In genomic region chr15:78732634-78733033, GRCh38 we compare ENCODE assay signal across 17 cellular contexts.
DNase-seq lines count a peak whose midpoint lies in the region; ATAC-seq and TF ChIP-seq lines count a peak whose summit lies in the region.
"Had no signal": no experiment of that assay in that cellular context is flagged by ENCODE, and none has a peak within 500 bp of the region (broad histone marks: within the 10 kb centered on the region; RNA-seq: fewer than 3 reads in every experiment).

No MANE protein-coding gene starts in this region.

- H3K9me3 Mint-ChIP-seq in endodermal cell (no peaks in the 10 kb centered on the region), osteocyte (ENCODE audit: unreplicated experiment) (no peaks in the 10 kb centered on the region)
- H3K9me3 Mint-ChIP-seq: CD4-positive, alpha-beta memory T cell; HFFc6 had no signal

- H3K4me1 Mint-ChIP-seq in endodermal cell (peaks cover 1% of the 10 kb centered on the region), osteocyte (ENCODE audit: unreplicated experiment) (peaks cover 12% of the 10 kb centered on the region)
- H3K4me1 Mint-ChIP-seq: CD4-positive, alpha-beta memory T cell had no signal

- no peak overlapping the region for H3K4me3 Mint-ChIP-seq in endodermal cell
- H3K4me3 Mint-ChIP-seq in osteocyte (ENCODE audit: unreplicated experiment) = no peak overlapping the region
- H3K4me3 Mint-ChIP-seq: CD4-positive, alpha-beta memory T cell; HFFc6 had no signal

- no peak for ATAC-seq in RWPE2 (ENCODE audit: low read depth)
- no peak for ATAC-seq in HG02798 (IDR thresholded peaks at IDR 0.05; ENCODE audit: poor library complexity, unreplicated experiment)

- H3K27ac ChIP-seq in RWPE2 (ENCODE audit: poor library complexity, severe bottlenecking) (no peak overlapping the region), endodermal cell (ENCODE audit: low read depth, low read length) (no peak overlapping the region)

- 87 to 100% methylated on average over 1 to 2 of the region's 2 CpGs for WGBS in endodermal cell (ENCODE audit: insufficient coverage in 1 of 2, insufficient read length in 1 of 2), 2 experiments

- H3K4me3 ChIP-seq in RWPE2 (ENCODE audit: severe bottlenecking) = no peak overlapping the region
- H3K4me3 ChIP-seq in endodermal cell (ENCODE audit: low read length) = no peak overlapping the region
- H3K4me3 ChIP-seq: HAP-1 had no signal

- peak; percentile 33 for DNase-seq in activated CD8-positive, alpha-beta memory T cell treated with anti-CD3 and anti-CD28 coated beads, Interleukin-2, amount 50 U/mL, for 48 hours
- no peak for DNase-seq in activated CD8-positive, alpha-beta memory T cell treated with anti-CD3 and anti-CD28 coated beads, Interleukin-2, amount 50 U/mL, for 4 hours
- DNase-seq in RWPE2 (ENCODE audit: low spot score) (peak; percentile 31), endodermal cell (peak; percentile 8), osteocyte (ENCODE audit: extremely low spot score, unreplicated experiment) (peak; percentile 65), MV-4-11 (lab: John Stamatoyannopoulos, UW) (no peak)
- DNase-seq: C1 segment of cervical spinal cord; Calu3; CD4-positive, alpha-beta memory T cell; COR-L47; DMS53; DMS79 treated with DMSO at 0.1 percent for 48 hours; GF-D8; GOT3; HFFc6 had no signal

- H3K9me3 ChIP-seq in RWPE2 (ENCODE audit: severe bottlenecking) = no peaks in the 10 kb centered on the region
- no peaks in the 10 kb centered on the region for H3K9me3 ChIP-seq in endodermal cell (ENCODE audit: control insufficient read depth, low read length)
- H3K9me3 ChIP-seq: HAP-1 had no signal

- no peaks in the 10 kb centered on the region for H3K4me1 ChIP-seq in RWPE2 (ENCODE audit: insufficient read depth, poor library complexity, severe bottlenecking)
- no peaks in the 10 kb centered on the region for H3K4me1 ChIP-seq in endodermal cell (ENCODE audit: control insufficient read depth, insufficient read depth, low read length)
- H3K4me1 ChIP-seq: HAP-1 had no signal

- no peaks in the 10 kb centered on the region for H3K36me3 ChIP-seq in RWPE2 (ENCODE audit: low read depth)
- H3K36me3 ChIP-seq in endodermal cell (ENCODE audit: control insufficient read depth, insufficient read depth, low read length) = no peaks in the 10 kb centered on the region
- H3K36me3 ChIP-seq: HAP-1 had no signal

- H3K9ac ChIP-seq in endodermal cell (ENCODE audit: extremely low read depth, low read length, poor library complexity, severe bottlenecking) = no peak overlapping the region

- H3K27ac Mint-ChIP-seq in endodermal cell = no peak overlapping the region
- no peak overlapping the region for H3K27ac Mint-ChIP-seq in osteocyte (ENCODE audit: unreplicated experiment)
- H3K27ac Mint-ChIP-seq: CD4-positive, alpha-beta memory T cell; HFFc6 had no signal

- H3K27me3 ChIP-seq in RWPE2 (ENCODE audit: insufficient read depth, poor library complexity, severe bottlenecking) (no peaks in the 10 kb centered on the region), endodermal cell (ENCODE audit: control insufficient read depth, insufficient read depth, low read length, poor library complexity, severe bottlenecking) (no peaks in the 10 kb centered on the region)

- no peaks in the 10 kb centered on the region for H3K36me3 Mint-ChIP-seq in endodermal cell (ENCODE audit: low read depth)
- H3K36me3 Mint-ChIP-seq in osteocyte (ENCODE audit: unreplicated experiment) = no peaks in the 10 kb centered on the region
- H3K36me3 Mint-ChIP-seq: CD4-positive, alpha-beta memory T cell had no signal

- no peak for TF ChIP-seq CTCF in RWPE2 (IDR thresholded peaks at IDR 0.05; ENCODE audit: poor library complexity, severe bottlenecking)
- TF ChIP-seq CTCF in endodermal cell (conservative IDR thresholded peaks at IDR 0.05) = no peak
- no peak for TF ChIP-seq CTCF in osteocyte (IDR thresholded peaks at IDR 0.05)

- H3K27me3 Mint-ChIP-seq in endodermal cell (ENCODE audit: insufficient read depth) (peaks cover 18% of the 10 kb centered on the region), osteocyte (ENCODE audit: unreplicated experiment) (peaks cover 31% of the 10 kb centered on the region)

Comparison
In these comparisons a context has a peak if more than half of its experiments do, and no peak if none do; other contexts are left out.
1. DNase-seq: peak in activated CD8-positive, alpha-beta memory T cell treated with anti-CD3 and anti-CD28 coated beads, Interleukin-2, amount 50 U/mL, for 48 hours (single experiment), RWPE2 (single experiment), endodermal cell (single experiment) and osteocyte (single experiment); none in activated CD8-positive, alpha-beta memory T cell treated with anti-CD3 and anti-CD28 coated beads, Interleukin-2, amount 50 U/mL, for 4 hours (single experiment) and MV-4-11 (single experiment).